26 cellular contexts compared by ENCODE assay signal in the genomic region with DNA sequence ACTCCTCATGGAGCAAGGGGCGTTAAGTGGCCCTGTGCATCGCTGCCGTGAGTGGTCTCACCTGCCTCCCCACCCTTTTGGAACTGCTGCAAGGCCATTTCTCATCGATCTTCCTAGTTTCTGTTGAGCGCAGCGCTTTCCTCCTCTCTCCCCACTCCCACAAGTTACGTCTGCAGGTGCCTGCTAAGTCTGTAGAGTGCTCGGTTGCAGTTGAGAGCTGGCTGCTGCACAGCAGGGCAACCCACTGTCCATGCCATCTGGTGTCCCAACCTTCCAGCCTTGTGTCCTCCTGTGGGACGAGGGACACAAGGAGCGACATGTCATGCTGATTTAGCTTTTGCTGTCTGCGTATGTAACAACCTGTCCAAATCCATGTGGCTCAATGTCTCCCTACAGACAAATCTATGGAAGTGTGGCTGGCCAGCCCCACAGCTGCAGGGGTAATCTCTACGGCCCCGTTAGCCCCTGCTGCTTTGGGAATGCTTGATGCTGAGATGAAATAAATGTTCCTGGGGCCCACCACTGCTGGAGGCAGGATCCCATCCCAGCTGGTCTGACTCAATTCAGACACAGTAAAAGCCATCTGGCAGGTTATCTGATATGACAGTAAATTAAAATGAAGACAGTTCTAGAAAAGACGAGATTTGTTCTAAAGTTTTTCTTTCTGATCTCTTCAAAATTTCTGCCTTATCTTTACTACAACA.
DNase-seq lines count a peak whose midpoint lies in the region; ATAC-seq, FAIRE-seq and TF ChIP-seq lines count a peak whose summit lies in the region.
"Had no signal": no experiment of that assay in that cellular context is flagged by ENCODE, and none has a peak within 500 bp of the region (broad histone marks: within the 10 kb centered on the region; RNA-seq: fewer than 3 reads in every experiment).

No MANE protein-coding gene starts in this region.

- no peak overlapping the region for H3K27ac ChIP-seq in H1 (ENCODE audit: low read depth, low read length)
- H3K27ac ChIP-seq in neural progenitor cell, result peak overlapping the region; percentile 10
- no peak overlapping the region for H3K27ac ChIP-seq in hepatocyte
- H3K27ac ChIP-seq: colonic mucosa, gastrocnemius medialis, GM23248, tibial nerve had no signal

- WGBS in H1 (ENCODE audit: extremely low coverage in 1 of 2, insufficient coverage in 1 of 2, insufficient read length in 1 of 2, insufficient replicate concordance in 2 of 2, low coverage in 1 of 2, low lambda C conversion rate in 2 of 2, missing lambda C conversion rate in 1 of 2), 2 experiments, result 56% methylated on average over 14 of the region's 14 CpGs; no CpG with 5 or more reads in 1 of the 2 experiments
- 59% methylated on average over 14 of the region's 14 CpGs for WGBS in hepatocyte (ENCODE audit: low lambda C conversion rate, missing lambda C conversion rate)

- no peak for ATAC-seq in GM21576 (IDR thresholded peaks at IDR 0.05; ENCODE audit: unreplicated experiment)
- ATAC-seq: activated T-cell treated with anti-CD3 and anti-CD28 coated beads, Interleukin-2, amount 50 U/mL, for 72 hours; gastrocnemius medialis; T-helper 17 cell had no signal

- H3K23me2 ChIP-seq in H1 (ENCODE audit: low read depth, low read length), result peaks cover 3% of the 10 kb centered on the region; the same call in 1 of the 2 replicates

- H3K9me3 Mint-ChIP-seq in neural progenitor cell, result no peaks in the 10 kb centered on the region
- H3K9me3 Mint-ChIP-seq: activated T-cell treated with anti-CD3 and anti-CD28 coated beads, Interleukin-2, amount 50 U/mL, for 72 hours had no signal

- peak; percentile 57 for DNase-seq in H7
- DNase-seq in NCI-H2171 (lab: John Stamatoyannopoulos, UW), result peak; percentile 55
- peak in 1 of 2 experiments; percentile 53 for DNase-seq in H1 (ENCODE audit: low read depth in 1 of 2, low spot score in 2 of 2)
- peak; percentile 71 for DNase-seq in neural progenitor cell (ENCODE audit: low spot score)
- no peak for DNase-seq in amygdala (lab: John Stamatoyannopoulos, UW)
- DNase-seq in hepatocyte (ENCODE audit: low spot score), result no peak
- DNase-seq: activated CD4-positive, alpha-beta T cell treated with anti-CD3 and anti-CD28 coated beads for 48 hours; activated naive CD4-positive, alpha-beta T cell treated with Interleukin-2 at 50 U/mL for 16 hours; activated T-cell treated with anti-CD3 and anti-CD28 coated beads, Interleukin-2, amount 50 U/mL, for 72 hours; anterior cingulate cortex; colonic mucosa; gastrocnemius medialis; GM23248; Karpas-422; kidney glomerular epithelial cell; MV-4-11; NCI-H187 treated with DMSO at 0.1 percent for 48 hours; NCI-H345; stimulated activated CD8-positive, alpha-beta memory T cell treated with anti-CD3 and anti-CD28 coated beads, Interleukin-4, amount 100 ng/mL, for 48 hours; T-helper 17 cell had no signal

- no peaks in the 10 kb centered on the region for H3K36me3 Mint-ChIP-seq in neural progenitor cell

- no peaks in the 10 kb centered on the region for H3K79me1 ChIP-seq in H1 (ENCODE audit: low read depth, low read length)

- H3K23ac ChIP-seq in H1 (ENCODE audit: insufficient read length), result no peak overlapping the region

- H3K4me3 Mint-ChIP-seq in neural progenitor cell, result no peak overlapping the region
- H3K4me3 Mint-ChIP-seq: activated T-cell treated with anti-CD3 and anti-CD28 coated beads, Interleukin-2, amount 50 U/mL, for 72 hours; T-helper 17 cell had no signal

- no peak overlapping the region for H2AK5ac ChIP-seq in H1 (ENCODE audit: low read depth, low read length)

- H2BK5ac ChIP-seq in H1 (ENCODE audit: low read depth, low read length), result no peak overlapping the region

- H4K8ac ChIP-seq in H1 (ENCODE audit: extremely low read depth, insufficient read depth, low read length), result no peak overlapping the region

- H3K4me1 ChIP-seq in H1 (replicated peaks in 1 of 4; ENCODE audit: control insufficient read depth in 3 of 4, insufficient read depth in 4 of 4, low read length in 3 of 4), result peaks cover 8 to 18% (median 10%) of the 10 kb centered on the region in 4 experiments
- peaks cover 26% of the 10 kb centered on the region for H3K4me1 ChIP-seq in neural progenitor cell
- H3K4me1 ChIP-seq in hepatocyte (ENCODE audit: insufficient read depth), result no peaks in the 10 kb centered on the region
- H3K4me1 ChIP-seq: colonic mucosa had no signal

- TF ChIP-seq RAD21 in H1 (IDR thresholded peaks at IDR 0.05 in 1 of 2, conservative IDR thresholded peaks at IDR 0.05 in 1 of 2; ENCODE audit: low read depth in 2 of 2, low read length in 2 of 2), result no peak

- POLR2A ChIA-PET in H1 (lab: Charles Lee; ENCODE audit: partially characterized antibody), result interaction anchor here (1.5 kb wide), 1 partner anchor 8 kb away, joined by 4 read pairs; no protein-coding TSS in a partner anchor

- TF ChIP-seq EP300 in H1 (IDR thresholded peaks at IDR 0.05; ENCODE audit: borderline replicate concordance in 1 of 2, low read depth in 2 of 2, low read length in 2 of 2), result peak in 1 of 2 experiments; percentile 40; a peak in 1 of 3 replicates

- H3K9ac ChIP-seq in H1 (replicated peaks in 1 of 4; ENCODE audit: extremely low read depth in 1 of 4, low read depth in 3 of 4, low read length in 3 of 4) (peak overlapping the region in 1 of 4 experiments; percentile 2; a peak in 1 of 7 replicates), neural progenitor cell (no peak overlapping the region)
- H3K9ac ChIP-seq: GM23248 had no signal

- H2BK12ac ChIP-seq in H1 (ENCODE audit: low read depth, low read length), result no peak overlapping the region; the same call in 1 of the 2 replicates

- H4K20me1 ChIP-seq in H1 (replicated peaks in 1 of 2; ENCODE audit: control insufficient read depth in 1 of 2, insufficient read depth in 2 of 2, low read length in 2 of 2) (no peaks in the 10 kb centered on the region), neural progenitor cell (ENCODE audit: low read depth) (no peaks in the 10 kb centered on the region), hepatocyte (ENCODE audit: insufficient read depth, poor library complexity, severe bottlenecking) (no peaks in the 10 kb centered on the region)

- CTCF ChIA-PET in H1 (lab: Charles Lee; ENCODE audit: partially characterized antibody), result interaction anchor here (0.6 to 6.5 kb wide), 16 partner anchors 12 to 329 kb away, joined by 3 to 136 read pairs (median 4); no protein-coding TSS in a partner anchor

- H4K91ac ChIP-seq in H1 (replicated peaks; ENCODE audit: insufficient read length, low read length), result peak overlapping the region; percentile 57

- H3K27me3 Mint-ChIP-seq in neural progenitor cell (ENCODE audit: insufficient read depth, low read depth), result peaks cover 12% of the 10 kb centered on the region

- FAIRE-seq in H1 (lab: Jason Lieb, UNC), result no peak
- FAIRE-seq: G401.6, GM18507, HTR-8/SVneo, RCC 7860 had no signal

- H3K4me3 ChIP-seq in H7 (ENCODE audit: insufficient read depth, low read depth, low read length) (no peak overlapping the region), H1 (ENCODE audit: extremely low read depth in 1 of 4, insufficient read depth in 2 of 4, low read depth in 3 of 4, low read length in 4 of 4) (no peak overlapping the region), neural progenitor cell (peak overlapping the region; percentile 2), hepatocyte (no peak overlapping the region)
- H3K4me3 ChIP-seq: colonic mucosa, gastrocnemius medialis, GM23248, tibial nerve had no signal

- H3K9me2 ChIP-seq in hepatocyte (replicated peaks; ENCODE audit: insufficient read depth), result no peaks in the 10 kb centered on the region

- H3K4ac ChIP-seq in H1 (replicated peaks; ENCODE audit: insufficient read length, low read depth, low read length), result no peak overlapping the region

- no peaks in the 10 kb centered on the region for H3K36me3 ChIP-seq in H7 (replicated peaks; ENCODE audit: control insufficient read depth, insufficient read depth, low read length)
- H3K36me3 ChIP-seq in H1 (ENCODE audit: control insufficient read depth in 2 of 4, insufficient read depth in 4 of 4, low read length in 3 of 4), result no peaks in the 10 kb centered on the region
- no peaks in the 10 kb centered on the region for H3K36me3 ChIP-seq in neural progenitor cell
- H3K36me3 ChIP-seq in hepatocyte (replicated peaks; ENCODE audit: insufficient read depth, low read depth), result no peaks in the 10 kb centered on the region
- H3K36me3 ChIP-seq: colonic mucosa, gastrocnemius medialis, tibial nerve had no signal

- peaks cover 4% of the 10 kb centered on the region for H3K27me3 ChIP-seq in H7 (ENCODE audit: control insufficient read depth, insufficient read depth, low read length)
- peaks cover 0 to 4% (median 0%) of the 10 kb centered on the region in 4 experiments; a peak in 4 of 7 replicates for H3K27me3 ChIP-seq in H1 (replicated peaks in 1 of 4; ENCODE audit: control insufficient read depth in 3 of 4, extremely low read depth in 1 of 4, insufficient read depth in 3 of 4, low read length in 3 of 4)
- no peaks in the 10 kb centered on the region for H3K27me3 ChIP-seq in neural progenitor cell
- no peaks in the 10 kb centered on the region for H3K27me3 ChIP-seq in hepatocyte
- H3K27me3 ChIP-seq: colonic mucosa had no signal

- no peak overlapping the region for H3K27ac Mint-ChIP-seq in neural progenitor cell
- H3K27ac Mint-ChIP-seq: activated T-cell treated with anti-CD3 and anti-CD28 coated beads, Interleukin-2, amount 50 U/mL, for 72 hours; T-helper 17 cell had no signal

- H3K9me3 ChIP-seq in H1 (ENCODE audit: insufficient read depth in 2 of 2, low read depth in 1 of 2, low read length in 1 of 2) (no peaks in the 10 kb centered on the region), neural progenitor cell (ENCODE audit: low read depth) (no peaks in the 10 kb centered on the region), hepatocyte (ENCODE audit: low read depth) (no peaks in the 10 kb centered on the region)
- H3K9me3 ChIP-seq: colonic mucosa, gastrocnemius medialis, tibial nerve had no signal

- peaks cover 34% of the 10 kb centered on the region for H3F3A ChIP-seq in neural progenitor cell (ENCODE audit: low read depth)

- H3K4me1 Mint-ChIP-seq in neural progenitor cell, result peaks cover 34% of the 10 kb centered on the region

- no peak overlapping the region for H2BK120ac ChIP-seq in H1 (replicated peaks; ENCODE audit: low read depth, low read length)

- no peak overlapping the region for H3K56ac ChIP-seq in H1 (replicated peaks; ENCODE audit: insufficient read length, low read depth, low read length)

- H3K79me2 ChIP-seq in H1 (ENCODE audit: control insufficient read depth in 1 of 2, insufficient read depth in 2 of 2, low read length in 2 of 2) (no peaks in the 10 kb centered on the region), neural progenitor cell (ENCODE audit: low read depth) (no peaks in the 10 kb centered on the region), hepatocyte (no peaks in the 10 kb centered on the region)

- H2BK15ac ChIP-seq in H1 (ENCODE audit: low read length), result peak overlapping the region; percentile 40; the same call in 1 of the 2 replicates

- TF ChIP-seq POLR2A in H1 (IDR thresholded peaks at IDR 0.05; ENCODE audit: control extremely low read depth in 1 of 2, low read depth in 2 of 2, low read length in 2 of 2), result no peak

- peak overlapping the region; percentile 27; the same call in 1 of the 2 replicates for H2AFZ ChIP-seq in H1 (ENCODE audit: low read length)
- H2AFZ ChIP-seq in neural progenitor cell (replicated peaks), result peak overlapping the region; percentile 40
- no peak overlapping the region for H2AFZ ChIP-seq in hepatocyte
- H2AFZ ChIP-seq: GM23248 had no signal

- no peak for TF ChIP-seq CTCF in H1 (IDR thresholded peaks at IDR 0.05; ENCODE audit: control extremely low read depth in 1 of 3, insufficient read depth in 1 of 3, low read depth in 1 of 3, low read length in 3 of 3)
- TF ChIP-seq CTCF in neural progenitor cell (IDR thresholded peaks at IDR 0.05), result no peak
- TF ChIP-seq CTCF in hepatocyte (IDR thresholded peaks at IDR 0.05; ENCODE audit: poor library complexity), result no peak

- H3K14ac ChIP-seq in H1 (ENCODE audit: insufficient read length), result no peak overlapping the region

- peak overlapping the region; percentile 63 for H4K5ac ChIP-seq in H1 (ENCODE audit: insufficient read length, low read depth, low read length)

- H2BK20ac ChIP-seq in H1 (ENCODE audit: low read length), result peak overlapping the region; percentile 0; the same call in 1 of the 2 replicates

- peak overlapping the region; percentile 56 to 59 for H3K4me2 ChIP-seq in H1 (ENCODE audit: insufficient read depth in 1 of 2, low read depth in 2 of 2, low read length in 2 of 2)
- peak overlapping the region; percentile 77 for H3K4me2 ChIP-seq in neural progenitor cell
- H3K4me2 ChIP-seq in hepatocyte, result no peak overlapping the region

- no peak overlapping the region for H3K18ac ChIP-seq in H1 (ENCODE audit: extremely low read depth, low read length)

Comparison
In these comparisons a context has a peak if more than half of its experiments do, and no peak if none do; other contexts are left out.
1. DNase-seq: peak in H7 (single experiment), NCI-H2171 (single experiment) and neural progenitor cell (single experiment); none in amygdala (0 of 56) and hepatocyte (single experiment).